In the genomic region with DNA sequence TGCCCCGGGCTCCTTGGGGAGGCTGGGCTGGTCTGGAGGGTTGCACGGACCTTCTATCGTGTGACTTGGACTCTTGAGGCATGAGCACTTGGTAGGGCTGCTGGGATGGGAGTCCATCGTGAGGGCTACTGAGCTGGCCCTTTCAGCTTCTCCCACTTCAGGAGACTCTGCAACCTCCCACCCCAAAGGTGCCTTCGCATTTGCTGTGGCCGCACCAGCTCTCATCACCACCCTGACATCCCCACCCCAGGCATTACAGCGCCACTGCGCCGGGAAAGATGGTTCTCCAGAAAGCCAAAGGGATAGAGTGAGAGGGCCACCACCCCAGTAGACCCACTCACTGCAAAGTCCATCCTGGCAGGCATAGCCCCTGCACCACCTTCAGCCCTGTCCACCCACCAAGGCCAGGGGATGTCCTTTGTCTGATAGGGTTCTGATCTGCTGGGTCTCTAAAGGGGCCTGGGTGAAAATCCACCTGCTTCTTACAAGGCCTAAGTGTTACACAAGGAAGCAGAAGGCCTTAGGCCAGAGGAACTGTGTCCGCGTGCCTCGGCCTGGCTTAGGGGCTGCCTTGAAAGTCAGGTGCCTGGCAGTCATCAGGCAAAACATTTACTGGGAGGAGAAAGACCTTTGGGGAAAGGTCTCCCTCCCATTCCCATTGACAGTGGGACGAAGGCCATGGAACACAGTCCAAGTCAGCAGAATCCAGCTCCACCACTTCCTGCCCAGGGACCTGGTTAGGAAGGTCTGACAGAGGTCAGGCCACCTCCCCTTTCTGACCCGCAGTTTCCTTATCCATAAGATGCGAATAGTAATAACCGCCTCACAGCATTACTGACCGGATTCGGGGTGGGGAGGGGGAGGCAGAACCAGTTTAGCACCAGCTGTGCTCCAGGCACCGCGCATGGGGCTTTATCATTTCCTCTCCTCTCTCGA, we compare ENCODE assay signal across 1 cellular context.
TF ChIP-seq lines count a peak whose summit lies in the region.

No MANE protein-coding gene starts in this region.

TF ChIP-seq in SK-N-SH, 30 proteins besides CTCF, POLR2A, EP300 and RAD21 (continued from another document):
- TF ChIP-seq, protein P1, sequence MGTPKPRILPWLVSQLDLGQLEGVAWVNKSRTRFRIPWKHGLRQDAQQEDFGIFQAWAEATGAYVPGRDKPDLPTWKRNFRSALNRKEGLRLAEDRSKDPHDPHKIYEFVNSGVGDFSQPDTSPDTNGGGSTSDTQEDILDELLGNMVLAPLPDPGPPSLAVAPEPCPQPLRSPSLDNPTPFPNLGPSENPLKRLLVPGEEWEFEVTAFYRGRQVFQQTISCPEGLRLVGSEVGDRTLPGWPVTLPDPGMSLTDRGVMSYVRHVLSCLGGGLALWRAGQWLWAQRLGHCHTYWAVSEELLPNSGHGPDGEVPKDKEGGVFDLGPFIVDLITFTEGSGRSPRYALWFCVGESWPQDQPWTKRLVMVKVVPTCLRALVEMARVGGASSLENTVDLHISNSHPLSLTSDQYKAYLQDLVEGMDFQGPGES (IDR thresholded peaks at IDR 0.05; ENCODE audit: low read depth, low read length) = no peak
- no peak for TF ChIP-seq NFIC (IDR thresholded peaks at IDR 0.05; ENCODE audit: borderline replicate concordance)
- no peak for TF ChIP-seq POLR2AphosphoS5 (IDR thresholded peaks at IDR 0.05; ENCODE audit: low read depth, low read length)
- no peak for TF ChIP-seq NRF1 (IDR thresholded peaks at IDR 0.05; ENCODE audit: low read depth, low read length)
- TF ChIP-seq GABPA (IDR thresholded peaks at IDR 0.05; ENCODE audit: low read depth) = no peak
- TF ChIP-seq MEF2A (IDR thresholded peaks at IDR 0.05; ENCODE audit: borderline replicate concordance, low read depth) = no peak
- TF ChIP-seq, protein P2, sequence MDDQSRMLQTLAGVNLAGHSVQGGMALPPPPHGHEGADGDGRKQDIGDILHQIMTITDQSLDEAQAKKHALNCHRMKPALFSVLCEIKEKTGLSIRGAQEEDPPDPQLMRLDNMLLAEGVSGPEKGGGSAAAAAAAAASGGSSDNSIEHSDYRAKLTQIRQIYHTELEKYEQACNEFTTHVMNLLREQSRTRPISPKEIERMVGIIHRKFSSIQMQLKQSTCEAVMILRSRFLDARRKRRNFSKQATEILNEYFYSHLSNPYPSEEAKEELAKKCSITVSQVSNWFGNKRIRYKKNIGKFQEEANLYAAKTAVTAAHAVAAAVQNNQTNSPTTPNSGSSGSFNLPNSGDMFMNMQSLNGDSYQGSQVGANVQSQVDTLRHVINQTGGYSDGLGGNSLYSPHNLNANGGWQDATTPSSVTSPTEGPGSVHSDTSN (IDR thresholded peaks at IDR 0.05) = no peak
- no peak for TF ChIP-seq JUND (IDR thresholded peaks at IDR 0.05)
- TF ChIP-seq MXI1 (IDR thresholded peaks at IDR 0.05; ENCODE audit: low read depth, low read length) = no peak
- no peak for TF ChIP-seq CHD2 (IDR thresholded peaks at IDR 0.05; ENCODE audit: low read length, partially characterized antibody)
